ENCODE assay signal across 9 cellular contexts in the genomic region with DNA sequence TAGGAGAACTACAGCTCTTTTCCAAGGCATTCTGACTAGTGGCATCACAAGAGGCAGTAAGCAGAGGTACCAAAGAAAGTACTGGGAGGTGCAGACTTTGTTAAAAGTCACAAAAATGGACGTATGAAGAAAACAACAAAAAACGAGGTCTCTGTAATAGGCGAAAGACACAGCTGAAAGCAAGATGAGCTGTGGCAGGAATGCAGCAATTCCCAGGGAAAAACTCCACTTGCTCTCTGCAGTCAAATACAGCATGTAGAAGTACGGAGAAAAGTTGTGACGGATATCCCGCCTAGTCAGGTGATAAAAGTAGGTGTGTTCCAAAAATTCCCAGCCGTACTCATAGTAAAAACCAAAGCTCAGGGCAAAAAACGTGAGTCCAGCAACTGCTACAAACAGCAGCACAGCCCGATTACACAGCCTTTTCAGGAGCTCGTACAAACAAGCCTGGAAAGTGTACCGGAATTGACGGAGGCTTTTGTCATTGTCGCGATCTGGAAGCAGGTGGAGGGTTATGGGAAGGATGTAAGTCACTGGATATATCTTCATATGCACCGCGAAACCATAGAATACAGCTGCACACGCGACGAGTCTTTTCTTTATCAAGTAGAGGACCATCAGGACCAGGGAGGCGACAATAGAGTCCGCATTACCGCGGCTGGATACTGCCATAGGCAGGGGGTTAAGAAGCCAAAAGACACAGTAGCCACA. TPM values are rescaled to one million over a fixed set of nuclear protein-coding genes. Genes with fewer than 3 reads are reported as not detected.
DNase-seq lines count a peak whose midpoint lies in the region; ATAC-seq and TF ChIP-seq lines count a peak whose summit lies in the region.
"Had no signal": no experiment of that assay in that cellular context is flagged by ENCODE, and none has a peak within 500 bp of the region (broad histone marks: within the 10 kb centered on the region; RNA-seq: fewer than 3 reads in every experiment).

No MANE protein-coding gene starts in this region.

- CTCF ChIA-PET in Caco-2 (lab: Charles Lee), result interaction anchor here (0.6 to 1.7 kb wide), 8 partner anchors 8 to 232 kb away, joined by 3 to 9 read pairs (median 4); no protein-coding TSS in a partner anchor

- no peak for TF ChIP-seq POLR2A in transverse colon (IDR thresholded peaks at IDR 0.05)

- H3K4me3 Mint-ChIP-seq in Caco-2 (ENCODE audit: unreplicated experiment), result peak overlapping the region; percentile 80

- H3K27me3 ChIP-seq in Caco-2 (replicated peaks; ENCODE audit: control insufficient read depth, insufficient read depth, low read length) (no peaks in the 10 kb centered on the region), transverse colon (no peaks in the 10 kb centered on the region)

- no peak for TF ChIP-seq CTCF in Caco-2 (IDR thresholded peaks at IDR 0.05; ENCODE audit: insufficient read depth in 1 of 2, low read depth in 1 of 2, low read length in 1 of 2, severe bottlenecking in 1 of 2, unreplicated experiment in 1 of 2)
- TF ChIP-seq CTCF in transverse colon (IDR thresholded peaks at IDR 0.05), result no peak

- peak overlapping the region; percentile 71 for H3K27ac Mint-ChIP-seq in Caco-2 (ENCODE audit: unreplicated experiment)

- peaks cover 6% of the 10 kb centered on the region for H3K4me1 ChIP-seq in Caco-2
- peaks cover 6 to 21% (median 16%) of the 10 kb centered on the region in 4 donors for H3K4me1 ChIP-seq in transverse colon

- peak overlapping the region; percentile 81 to 87 (median 82) for H3K27ac ChIP-seq in transverse colon

- peak overlapping the region; percentile 96 for H3K4me3 ChIP-seq in Caco-2 (ENCODE audit: low read depth, low read length)
- H3K4me3 ChIP-seq in transverse colon, result peak overlapping the region; percentile 62 to 83 (median 68)

- H3K9me3 ChIP-seq in Caco-2, result no peaks in the 10 kb centered on the region
- H3K9me3 ChIP-seq in transverse colon, result no peaks in the 10 kb centered on the region

- 11 to 13% methylated on average over 6 to 23 of the region's 23 CpGs for WGBS in transverse colon (ENCODE audit: low coverage in 1 of 2), 2 donors

- H3K36me3 Mint-ChIP-seq in Caco-2 (ENCODE audit: insufficient read depth, unreplicated experiment), result no peaks in the 10 kb centered on the region

- H3K4me1 Mint-ChIP-seq in Caco-2 (ENCODE audit: low read depth, unreplicated experiment), result peaks cover 15% of the 10 kb centered on the region

- H3K9me3 Mint-ChIP-seq in Caco-2 (ENCODE audit: unreplicated experiment), result no peaks in the 10 kb centered on the region

- no peak for TF ChIP-seq EP300 in transverse colon (IDR thresholded peaks at IDR 0.05; ENCODE audit: low read depth)

- POLR2A ChIA-PET in Caco-2 (lab: Charles Lee), result interaction anchor here (0.6 to 1.2 kb wide), 2 partner anchors 224 to 250 kb away, joined by 3 read pairs; a partner anchor contains a TSS

- intact Hi-C loops in Caco-2 (cut with micrococcal nuclease; ENCODE audit: unreplicated experiment) (loop anchor here (1.0 to 5.0 kb wide), 3 partner anchors 22 to 251 kb away; a partner anchor contains a TSS), transverse colon (cut with DNase I; ENCODE audit: low total_unique reads) (no loop called here)

- BruUV-seq in Caco-2 (replicated peaks; lab: Mats Ljungman, UMichigan), result no TSS peak

- DNase-seq in Caco-2 (no peak), NCI-H345 (lab: John Stamatoyannopoulos, UW) (peak; percentile 23), cerebellum (ENCODE audit: low spot score) (peak; percentile 15), lung microvascular endothelial cell (ENCODE audit: low read depth in 2 of 2) (peak; percentile 6 to 19), transverse colon (peak; percentile 11), CD1c-positive myeloid dendritic cell (ENCODE audit: extremely low spot score) (no peak), AG08396 (ENCODE audit: low spot score) (no peak)

- peak; percentile 10 for ATAC-seq in GM19455 (IDR thresholded peaks at IDR 0.05; ENCODE audit: unreplicated experiment)

- in situ Hi-C loops in transverse colon (cut with MboI; ENCODE audit: low pct_ligation_motif_present in 1 of 4, low pct_unique_long_range_greater_than_20kb in 1 of 4, low sequenced_read_pairs in 3 of 4), result no loop called here

- H3K27me3 Mint-ChIP-seq in Caco-2 (ENCODE audit: insufficient read depth, unreplicated experiment), result peaks cover 4% of the 10 kb centered on the region

- H3K36me3 ChIP-seq in Caco-2 (ENCODE audit: control insufficient read depth, insufficient read depth, low read length) (no peaks in the 10 kb centered on the region), transverse colon (no peaks in the 10 kb centered on the region)

RNA-seq across cellular contexts. Expression of a gene that starts 1.0 kb away (rescaled TPM):
- 5.5 and 5.7 TPM in 2 replicates for total RNA-seq in Caco-2 (2022)
- total RNA-seq in cerebellum, result 8.7 TPM
- total RNA-seq in lung microvascular endothelial cell, result 2.2 and 3.4 TPM in 2 replicates
- total RNA-seq in transverse colon, result 1 to 10 TPM; 3.2 to 8.2 (median 4.9) TPM

RNA-seq across cellular contexts. Expression of a gene that starts 39.1 kb away (rescaled TPM):
- 0.58 and 0.68 TPM in 2 replicates for total RNA-seq in Caco-2 (2022)
- 3.4 TPM for total RNA-seq in cerebellum
- not detected in 2 replicates for total RNA-seq in lung microvascular endothelial cell
- total RNA-seq in transverse colon, result not detected
- total RNA-seq: T-helper 1 cell treated with Interleukin-12 subunit alpha and Interleukin-12 subunit beta and Interleukin-4 antibody, amounts not matched to agents 30 ng/mL and 1 ng/mL, for 36 hours had no signal

RNA-seq across cellular contexts. Expression of a gene that starts 50.5 kb away (rescaled TPM):
- total RNA-seq in Caco-2 (2022), result not detected in 2 replicates
- 12.0 TPM for total RNA-seq in cerebellum
- total RNA-seq in lung microvascular endothelial cell, result not detected in 2 replicates
- total RNA-seq in transverse colon, result under 1 TPM in 1 of 4 donors, not detected in 3; 0.27 TPM
- total RNA-seq: T-helper 1 cell treated with Interleukin-12 subunit alpha and Interleukin-12 subunit beta and Interleukin-4 antibody, amounts not matched to agents 30 ng/mL and 1 ng/mL, for 36 hours had no signal

Comparison
In these comparisons a context has a peak if more than half of its experiments do, and no peak if none do; other contexts are left out.
1. DNase-seq: peak in NCI-H345 (single experiment), cerebellum (single experiment), lung microvascular endothelial cell (2 of 2) and transverse colon (single experiment); none in Caco-2 (0 of 2), CD1c-positive myeloid dendritic cell (single experiment) and AG08396 (single experiment).
2. RNA of a gene that starts 50.5 kb away (total RNA-seq): 12.0 TPM in cerebellum (single experiment); not detected in Caco-2, not detected in lung microvascular endothelial cell and 0.27 TPM in transverse colon; every median in the first group is over 10 times any median in the second.